8 cellular contexts compared by ENCODE assay signal in the genomic region with DNA sequence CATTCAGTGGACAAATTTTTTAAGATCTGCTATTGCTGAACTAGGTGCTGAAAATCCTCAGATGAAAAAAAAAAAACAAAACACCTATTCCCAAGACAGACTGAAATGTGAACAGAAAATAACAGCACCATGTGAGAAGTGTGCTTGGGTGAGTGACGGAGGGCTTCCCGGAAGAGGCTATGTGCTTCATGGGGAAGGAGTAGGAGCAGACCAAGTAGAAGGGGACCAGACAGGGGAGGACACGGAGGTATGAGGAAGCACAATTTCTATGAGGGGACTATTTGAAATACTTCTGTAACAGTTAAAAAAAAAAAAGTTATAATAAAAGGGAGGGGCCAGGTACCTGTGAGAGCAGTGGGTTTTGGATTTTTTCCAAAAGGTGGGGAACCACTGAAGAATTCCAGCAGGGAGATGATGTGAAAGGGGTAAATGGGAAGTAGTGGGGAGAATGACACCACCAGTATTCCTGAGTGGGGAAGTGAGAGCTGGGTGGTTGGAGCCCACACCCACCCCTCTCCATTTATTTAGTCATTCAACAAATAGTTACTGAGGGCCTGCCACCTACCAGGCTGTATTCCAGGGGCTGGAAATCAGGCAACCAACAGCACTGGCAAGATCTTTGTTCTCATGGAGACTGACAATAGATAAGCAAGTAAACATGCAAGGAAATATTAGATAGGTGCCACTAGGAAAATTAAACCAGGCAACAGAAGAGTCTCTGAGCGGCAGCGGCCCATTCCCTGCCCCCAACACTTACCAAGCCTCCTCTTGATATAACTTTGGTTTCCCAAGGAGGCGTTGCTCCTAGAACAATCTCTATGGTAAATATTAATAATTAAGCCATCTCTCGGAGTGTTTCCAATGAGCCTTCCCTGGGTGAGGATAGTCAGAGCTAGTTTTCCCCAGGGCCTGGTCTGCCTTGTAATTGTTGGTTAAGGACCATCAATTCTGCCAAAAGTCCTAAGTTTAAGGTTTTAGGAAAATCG. TPM values are rescaled to one million over a fixed set of nuclear protein-coding genes. Genes with fewer than 3 reads are reported as not detected.
DNase-seq lines count a peak whose midpoint lies in the region; ATAC-seq and TF ChIP-seq lines count a peak whose summit lies in the region.

No MANE protein-coding gene starts in this region.

- TF ChIP-seq CTCF in RWPE1 (conservative IDR thresholded peaks at IDR 0.05; ENCODE audit: low read depth) (no peak), fibroblast of lung (conservative IDR thresholded peaks at IDR 0.05 in 1 of 2, IDR thresholded peaks at IDR 0.05 in 1 of 2; ENCODE audit: low read depth in 1 of 2, low read length in 2 of 2) (no peak), psoas muscle (IDR thresholded peaks at IDR 0.05) (no peak)

- no peaks in the 10 kb centered on the region for H4K20me1 ChIP-seq in fibroblast of lung (ENCODE audit: control insufficient read depth, extremely low read depth, insufficient read depth, low read length)

- POLR2A ChIA-PET in RWPE1 (lab: Yijun Ruan, JAX; ENCODE audit: low non-redundant PET), result no interaction called here

- H3K27ac ChIP-seq in RWPE1 (peak overlapping the region; percentile 98), fibroblast of lung (ENCODE audit: insufficient read depth, low read length) (peak overlapping the region; percentile 99), psoas muscle (peak overlapping the region; percentile 52)

- intact Hi-C loops in psoas muscle (cut with DNase I), result loop anchor here in 1 of 2 donors (5.0 kb wide), 1 partner anchor 97 kb away; the partner anchor contains the start of gene FBXL22

- H3K27me3 ChIP-seq in fibroblast of lung (ENCODE audit: control insufficient read depth, insufficient read depth, low read length) (no peaks in the 10 kb centered on the region), psoas muscle (ENCODE audit: insufficient read depth in 3 of 3, low read length in 2 of 3) (peaks cover 0 to 3% (median 0%) of the 10 kb centered on the region in 3 donors)

- no peak for ATAC-seq in psoas muscle
- no peak for ATAC-seq in GM21528 (IDR thresholded peaks at IDR 0.05; ENCODE audit: low FRiP score, unreplicated experiment)

- peaks cover 4% of the 10 kb centered on the region for H3K79me2 ChIP-seq in fibroblast of lung (ENCODE audit: control insufficient read depth, insufficient read depth, low read length)

- H3K4me1 ChIP-seq in fibroblast of lung (ENCODE audit: control insufficient read depth, extremely low read depth, insufficient read depth, low read length) (peaks cover 22% of the 10 kb centered on the region), psoas muscle (peaks cover 18% of the 10 kb centered on the region)

- H3K36me3 ChIP-seq in fibroblast of lung (ENCODE audit: control insufficient read depth, insufficient read depth, low read length) (no peaks in the 10 kb centered on the region), psoas muscle (ENCODE audit: insufficient read depth in 1 of 2, low read depth in 1 of 2) (no peaks in the 10 kb centered on the region)

- H3K9me3 ChIP-seq in fibroblast of lung (ENCODE audit: control insufficient read depth, insufficient read depth, low read depth, low read length), result no peaks in the 10 kb centered on the region
- H3K9me3 ChIP-seq in psoas muscle, result no peaks in the 10 kb centered on the region

- H3K4me3 ChIP-seq in fibroblast of lung (replicated peaks in 1 of 4; ENCODE audit: control extremely low read depth in 1 of 4, insufficient read depth in 1 of 4, low read depth in 3 of 4, low read length in 4 of 4) (peak overlapping the region in 2 of 4 experiments; percentile 30 to 33), psoas muscle (peak overlapping the region; percentile 44)

- no peak overlapping the region for H3K9ac ChIP-seq in fibroblast of lung (ENCODE audit: insufficient read depth, low read length)

- peak overlapping the region; percentile 13 for H3K4me2 ChIP-seq in fibroblast of lung (ENCODE audit: extremely low read depth, insufficient read depth, low read length)

- H2AFZ ChIP-seq in fibroblast of lung (ENCODE audit: low read length), result no peak overlapping the region

- peak; percentile 76 for DNase-seq in DMS53 (lab: John Stamatoyannopoulos, UW)
- DNase-seq in RWPE1 (ENCODE audit: low spot score), result no peak
- no peak for DNase-seq in fibroblast of lung (ENCODE audit: low read depth in 2 of 2)
- no peak for DNase-seq in psoas muscle
- DNase-seq in T-helper 9 cell, result no peak
- no peak for DNase-seq in SW480 (ENCODE audit: low spot score)
- no peak for DNase-seq in NK-92 treated with Interleukin-12 subunit alpha and Interleukin-12 subunit beta, amount 100 ng/mL, for 24 hours (lab: John Stamatoyannopoulos, UW)

- 68 to 73% (median 69%) methylated on average over 8 of the region's 8 CpGs for WGBS in psoas muscle, 3 donors

- CTCF ChIA-PET in RWPE1 (lab: Yijun Ruan, JAX), result interaction anchor here (0.6 kb wide), 1 partner anchor 86 kb away, joined by 3 read pairs; no protein-coding TSS in a partner anchor

RNA-seq across cellular contexts. Expression of gene USP3, which starts 3.8 kb away (rescaled TPM):
- total RNA-seq in fibroblast of lung, result 48.5 and 55.5 TPM in 2 replicates
- 19.9 and 21.3 TPM in 2 replicates for polyA plus RNA-seq in fibroblast of lung
- polyA plus RNA-seq in fibroblast of lung (2012), result 18.4 and 21.1 TPM in 2 replicates
- polyA minus RNA-seq in fibroblast of lung (ENCODE audit: low replicate concordance), result 18.3 and 53.6 TPM in 2 replicates
- 10 to 100 TPM in 3 of 4 donors, 1 to 10 TPM in 1; 9.4 to 13.6 (median 12.1) TPM for total RNA-seq in psoas muscle
- polyA plus RNA-seq in psoas muscle, result 10 to 100 TPM; 10.1 to 11.5 (median 10.9) TPM
